8 cellular contexts compared by ENCODE assay signal in genomic region chr4:105708376-105709080, GRCh38. TPM values are rescaled to one million over a fixed set of nuclear protein-coding genes. Genes with fewer than 3 reads are reported as not detected.
DNase-seq lines count a peak whose midpoint lies in the region; ATAC-seq and TF ChIP-seq lines count a peak whose summit lies in the region.

TSS of gene GSTCD (plus strand) at chr4:105708784. CDS start at chr4:105717614, 8,830 bp downstream.
TSS of gene INTS12 (minus strand) at chr4:105708689. CDS start at chr4:105700005, 8,684 bp downstream.

- no peaks in the 10 kb centered on the region for H3K9me3 Mint-ChIP-seq in activated CD4-positive, alpha-beta T cell treated with anti-CD3 and anti-CD28 coated beads, Interleukin-2, amount 10 ng/mL, durations not matched to agents 24 days and 14 days

- TF ChIP-seq CTCF in BE2C (IDR thresholded peaks at IDR 0.05; ENCODE audit: low read depth, low read length) (no peak; the same call in 1 of the 2 replicates), coronary artery (IDR thresholded peaks at IDR 0.05) (no peak)

- ATAC-seq in HG03460 (IDR thresholded peaks at IDR 0.05; ENCODE audit: unreplicated experiment), result peak; percentile 71

- H3K36me3 ChIP-seq in BE2C, result no peaks in the 10 kb centered on the region; the same call in 1 of the 2 replicates

- peak; percentile 92 for DNase-seq in BE2C
- DNase-seq in GM19240 (ENCODE audit: insufficient read length, low spot score), result peak; percentile 30
- DNase-seq in NCI-H526 (lab: John Stamatoyannopoulos, UW), result peak; percentile 67 to 93
- DNase-seq in activated CD4-positive, alpha-beta T cell treated with anti-CD3 and anti-CD28 coated beads, Interleukin-2, amount 10 ng/mL, durations not matched to agents 24 days and 14 days, result peak; percentile 96
- peak; percentile 94 for DNase-seq in coronary artery (ENCODE audit: low spot score)
- DNase-seq in stimulated activated CD4-positive, alpha-beta T cell treated with anti-CD3 and anti-CD28 coated beads, Interleukin-1b, Interleukin-23, amount 100 ng/mL, for 4 hours (ENCODE audit: low read depth in 2 of 2), result peak; percentile 77 to 83

- H3K4me1 ChIP-seq in BE2C, result peaks cover 6% of the 10 kb centered on the region; the same call in 1 of the 2 replicates

- H3K4me3 ChIP-seq in BE2C (ENCODE audit: low read depth, low read length), result peak within 1 kb of the TSS; percentile 93
- H3K4me3 ChIP-seq in coronary artery, result peak within 1 kb of the TSS; percentile 79

- peak within 1 kb of the TSS; percentile 78 to 81 for H3K27ac ChIP-seq in coronary artery
- H3K27ac ChIP-seq in layer of hippocampus (ENCODE audit: low read depth, low read length), result peak within 1 kb of the TSS; percentile 61

- no peaks in the 10 kb centered on the region for H3K9me3 ChIP-seq in BE2C

- peak within 1 kb of the TSS; percentile 99 for H3K4me3 Mint-ChIP-seq in activated CD4-positive, alpha-beta T cell treated with anti-CD3 and anti-CD28 coated beads, Interleukin-2, amount 10 ng/mL, durations not matched to agents 24 days and 14 days

- peaks cover 15% of the 10 kb centered on the region for H3K4me1 Mint-ChIP-seq in activated CD4-positive, alpha-beta T cell treated with anti-CD3 and anti-CD28 coated beads, Interleukin-2, amount 10 ng/mL, durations not matched to agents 24 days and 14 days

- peaks cover 3% of the 10 kb centered on the region for H3K36me3 Mint-ChIP-seq in activated CD4-positive, alpha-beta T cell treated with anti-CD3 and anti-CD28 coated beads, Interleukin-2, amount 10 ng/mL, durations not matched to agents 24 days and 14 days (ENCODE audit: low read depth)

- H3K27ac Mint-ChIP-seq in activated CD4-positive, alpha-beta T cell treated with anti-CD3 and anti-CD28 coated beads, Interleukin-2, amount 10 ng/mL, durations not matched to agents 24 days and 14 days, result peak within 1 kb of the TSS; percentile 94

- intact Hi-C loops in activated CD4-positive, alpha-beta T cell treated with anti-CD3 and anti-CD28 coated beads, Interleukin-2, amount 10 ng/mL, durations not matched to agents 24 days and 14 days (cut with micrococcal nuclease), result loop anchor here (1.0 to 5.0 kb wide), 4 partner anchors 236 to 741 kb away; partner anchors contain the start of genes AIMP1, TBCK and TET2

- H3K27me3 ChIP-seq in BE2C, result no peaks in the 10 kb centered on the region
- H3K27me3 ChIP-seq in layer of hippocampus (ENCODE audit: control insufficient read depth, insufficient read depth, low read length), result no peaks in the 10 kb centered on the region

- no peaks in the 10 kb centered on the region for H3K27me3 Mint-ChIP-seq in activated CD4-positive, alpha-beta T cell treated with anti-CD3 and anti-CD28 coated beads, Interleukin-2, amount 10 ng/mL, durations not matched to agents 24 days and 14 days

RNA-seq across cellular contexts. Expression of gene GSTCD, which starts in this region (rescaled TPM):
- 5.7 TPM for polyA plus RNA-seq in BE2C (2012; ENCODE audit: insufficient read depth, insufficient read length, low read depth)
- 17.5 and 22.0 TPM in 2 replicates for total RNA-seq in activated CD4-positive, alpha-beta T cell treated with anti-CD3 and anti-CD28 coated beads, Interleukin-2, amount 10 ng/mL, durations not matched to agents 24 days and 14 days

RNA-seq across cellular contexts. Expression of gene INTS12, which starts in this region (rescaled TPM):
- polyA plus RNA-seq in BE2C (2012; ENCODE audit: insufficient read depth, insufficient read length, low read depth), result 21.3 TPM
- 23.6 and 24.4 TPM in 2 replicates for total RNA-seq in activated CD4-positive, alpha-beta T cell treated with anti-CD3 and anti-CD28 coated beads, Interleukin-2, amount 10 ng/mL, durations not matched to agents 24 days and 14 days

Comparison
In these comparisons a context has a peak if more than half of its experiments do, and no peak if none do; other contexts are left out.
1. Peak in every context shown above with its lines: DNase-seq, ATAC-seq, H3K4me3 ChIP-seq and H3K27ac ChIP-seq.
2. DNase-seq: peak in every context shown above with its lines; median percentile 96 in activated CD4-positive, alpha-beta T cell treated with anti-CD3 and anti-CD28 coated beads, Interleukin-2, amount 10 ng/mL, durations not matched to agents 24 days and 14 days; 94 in coronary artery; 92 in BE2C; 80 in NCI-H526; 80 in stimulated activated CD4-positive, alpha-beta T cell treated with anti-CD3 and anti-CD28 coated beads, Interleukin-1b, Interleukin-23, amount 100 ng/mL, for 4 hours; 30 in GM19240.